ENCODE assay signal across 1 cellular context in genomic region chr9:113464286-113464660, GRCh38.
TF ChIP-seq lines count a peak whose summit lies in the region.

No MANE protein-coding gene starts in this region.

TF ChIP-seq in A549, 52 proteins besides CTCF, POLR2A, EP300 and RAD21:
- TF ChIP-seq, protein P1, sequence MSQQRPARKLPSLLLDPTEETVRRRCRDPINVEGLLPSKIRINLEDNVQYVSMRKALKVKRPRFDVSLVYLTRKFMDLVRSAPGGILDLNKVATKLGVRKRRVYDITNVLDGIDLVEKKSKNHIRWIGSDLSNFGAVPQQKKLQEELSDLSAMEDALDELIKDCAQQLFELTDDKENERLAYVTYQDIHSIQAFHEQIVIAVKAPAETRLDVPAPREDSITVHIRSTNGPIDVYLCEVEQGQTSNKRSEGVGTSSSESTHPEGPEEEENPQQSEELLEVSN (IDR thresholded peaks at IDR 0.05; ENCODE audit: borderline replicate concordance, low read depth) = no peak
- TF ChIP-seq FOSB (CRISPR knock-in tag; IDR thresholded peaks at IDR 0.05) (no peak), JUN (IDR thresholded peaks at IDR 0.05) (no peak)
TF ChIP-seq in A549: peak in this region for 0.
